In genomic region chr16:68347605-68348004, GRCh38 we compare ENCODE assay signal across 24 cellular contexts. TPM values are rescaled to one million over a fixed set of nuclear protein-coding genes. Genes with fewer than 3 reads are reported as not detected.
A peak's percentile ranks its signal among the peaks of the same experiment; 100 is the strongest.
DNase-seq lines count a peak whose midpoint lies in the region; ATAC-seq, FAIRE-seq and TF ChIP-seq lines count a peak whose summit lies in the region.
"Had no signal": no experiment of that assay in that cellular context is flagged by ENCODE, and none has a peak within 500 bp of the region (broad histone marks: within the 10 kb centered on the region; RNA-seq: fewer than 3 reads in every experiment).

No MANE protein-coding gene starts in this region.

- TF ChIP-seq CTCF in OCI-LY1 (IDR thresholded peaks at IDR 0.05; ENCODE audit: low read length) (no peak), kidney (IDR thresholded peaks at IDR 0.05; ENCODE audit: borderline replicate concordance, extremely low read depth, insufficient read depth) (no peak)

- peaks cover 94% of the 10 kb centered on the region for H3K36me3 Mint-ChIP-seq in activated T-cell treated with anti-CD3 and anti-CD28 coated beads, Interleukin-2, amount 50 U/mL, for 24 hours (ENCODE audit: low read depth)

- FAIRE-seq in kidney (lab: Jason Lieb, UNC): no peak
- FAIRE-seq in RCC 7860 (lab: Jason Lieb, UNC): no peak
- FAIRE-seq: D721Med, G401.6, HepG2 had no signal

- H3K9me3 ChIP-seq in OCI-LY1 (ENCODE audit: low read length): no peaks in the 10 kb centered on the region
- no peaks in the 10 kb centered on the region for H3K9me3 ChIP-seq in kidney (ENCODE audit: control insufficient read depth in 1 of 2, low read length in 2 of 2)
- H3K9me3 ChIP-seq: SJSA1 had no signal

- no peak for ATAC-seq in GM18511 (IDR thresholded peaks at IDR 0.05; ENCODE audit: unreplicated experiment)

- H3K9ac ChIP-seq in OCI-LY1 (ENCODE audit: low read length): no peak overlapping the region
- H3K9ac ChIP-seq in kidney (ENCODE audit: low read length in 2 of 2): no peak overlapping the region

- H2AFZ ChIP-seq in OCI-LY1 (ENCODE audit: low read length): no peak overlapping the region
- H2AFZ ChIP-seq: PC-9 had no signal

- H3K27me3 ChIP-seq in OCI-LY1 (ENCODE audit: insufficient read depth, low read length): no peaks in the 10 kb centered on the region
- H3K27me3 ChIP-seq: SJSA1 had no signal

- no peaks in the 10 kb centered on the region for H3K79me2 ChIP-seq in OCI-LY1 (ENCODE audit: insufficient read depth, low read length)

- H3K27ac ChIP-seq in OCI-LY1 (ENCODE audit: low read depth, low read length, poor library complexity, severe bottlenecking) (peak overlapping the region; percentile 62), kidney (ENCODE audit: low read depth in 2 of 2, low read length in 2 of 2) (no peak overlapping the region)
- H3K27ac ChIP-seq: PC-9, SJSA1 had no signal

- intact Hi-C loops in kidney (cut with DNase I): no loop called here

- no peaks in the 10 kb centered on the region for H3K9me3 Mint-ChIP-seq in activated T-cell treated with anti-CD3 and anti-CD28 coated beads, Interleukin-2, amount 50 U/mL, for 24 hours
- H3K9me3 Mint-ChIP-seq: CD4-positive, alpha-beta T cell had no signal

- no peak overlapping the region for H3K4me3 Mint-ChIP-seq in activated T-cell treated with anti-CD3 and anti-CD28 coated beads, Interleukin-2, amount 50 U/mL, for 24 hours
- H3K4me3 Mint-ChIP-seq: CD4-positive, alpha-beta T cell had no signal

- DNase-seq in activated T-cell treated with anti-CD3 and anti-CD28 coated beads, Interleukin-2, amount 50 U/mL, for 24 hours: no peak
- DNase-seq in activated T-cell treated with anti-CD3 and anti-CD28 coated beads, Interleukin-2, amount 50 U/mL, for 1 hour: no peak
- peak; percentile 13 for DNase-seq in kidney
- DNase-seq in activated naive CD4-positive, alpha-beta T cell treated with Interleukin-2 at 50 U/mL for 16 hours: no peak
- DNase-seq in RCC 7860 (ENCODE audit: low spot score): no peak
- DNase-seq: CD4-positive, alpha-beta T cell; Karpas-422; NCI-H1092 treated with DMSO at 0.1 percent for 48 hours; NCI-H1436; NCI-H187; NCI-H2081 treated with DMSO at 0.1 percent for 48 hours; NCI-H446; NCI-H524 treated with DMSO at 0.1 percent for 48 hours; NCI-H82; NK-92 treated with Interleukin-12 subunit alpha and Interleukin-12 subunit beta, amount 100 ng/mL, for 24 hours; PC-9; Right ventricle myocardium superior; RPMI8226 had no signal

- no peaks in the 10 kb centered on the region for H3F3A ChIP-seq in OCI-LY1 (ENCODE audit: insufficient read depth, low read length)

- H3K27me3 Mint-ChIP-seq in activated T-cell treated with anti-CD3 and anti-CD28 coated beads, Interleukin-2, amount 50 U/mL, for 24 hours: no peaks in the 10 kb centered on the region
- H3K27me3 Mint-ChIP-seq: CD4-positive, alpha-beta T cell had no signal

- H3K4me3 ChIP-seq in OCI-LY1 (ENCODE audit: low read depth, low read length, poor library complexity, severe bottlenecking): no peak overlapping the region
- H3K4me3 ChIP-seq in kidney (ENCODE audit: low read length in 2 of 2): no peak overlapping the region
- H3K4me3 ChIP-seq: PC-9, SJSA1 had no signal

- no peaks in the 10 kb centered on the region for H3K9me2 ChIP-seq in OCI-LY1 (ENCODE audit: low read depth, low read length)

- H3K4me2 ChIP-seq in OCI-LY1 (ENCODE audit: low read length): no peak overlapping the region
- H3K4me2 ChIP-seq: PC-9 had no signal

- peaks cover 88% of the 10 kb centered on the region for H3K36me3 ChIP-seq in OCI-LY1 (ENCODE audit: insufficient read depth, low read length)
- H3K36me3 ChIP-seq in kidney (ENCODE audit: control insufficient read depth in 1 of 2, insufficient read depth in 2 of 2, low read length in 2 of 2): peaks cover 32% of the 10 kb centered on the region in 2 donors

- peaks cover 7% of the 10 kb centered on the region for H3K4me1 Mint-ChIP-seq in activated T-cell treated with anti-CD3 and anti-CD28 coated beads, Interleukin-2, amount 50 U/mL, for 24 hours (ENCODE audit: low read depth)

- no peaks in the 10 kb centered on the region for H4K20me1 ChIP-seq in OCI-LY1 (ENCODE audit: insufficient read depth, low read length)

- peak overlapping the region; percentile 30 for H3K27ac Mint-ChIP-seq in activated T-cell treated with anti-CD3 and anti-CD28 coated beads, Interleukin-2, amount 50 U/mL, for 24 hours
- H3K27ac Mint-ChIP-seq: CD4-positive, alpha-beta T cell had no signal

- H3K4me1 ChIP-seq in OCI-LY1 (ENCODE audit: insufficient read depth, low read length, severe bottlenecking): peaks cover 18% of the 10 kb centered on the region
- H3K4me1 ChIP-seq in kidney (ENCODE audit: control insufficient read depth in 1 of 2, insufficient read depth in 1 of 2, low read depth in 1 of 2, low read length in 2 of 2): no peaks in the 10 kb centered on the region
- H3K4me1 ChIP-seq: SJSA1 had no signal

RNA-seq across cellular contexts. Expression of gene PRMT7, which starts 36.8 kb away (rescaled TPM):
- 33.7 TPM for total RNA-seq in kidney
- 20.4 TPM for polyA plus RNA-seq in kidney (ENCODE audit: insufficient read depth, low read depth, low replicate concordance)

RNA-seq across cellular contexts. Expression of gene SLC7A6OS, which starts 36.9 kb away (rescaled TPM):
- 20.3 TPM for total RNA-seq in kidney
- polyA plus RNA-seq in kidney (ENCODE audit: insufficient read depth, low read depth, low replicate concordance): 9.2 TPM
